18 cellular contexts compared by ENCODE assay signal in genomic region chr1:220326578-220326977, GRCh38. TPM values are rescaled to one million over a fixed set of nuclear protein-coding genes. Genes with fewer than 3 reads are reported as not detected.
DNase-seq lines count a peak whose midpoint lies in the region; FAIRE-seq and TF ChIP-seq lines count a peak whose summit lies in the region.
"Had no signal": no experiment of that assay in that cellular context is flagged by ENCODE, and none has a peak within 500 bp of the region (broad histone marks: within the 10 kb centered on the region; RNA-seq: fewer than 3 reads in every experiment).

No MANE protein-coding gene starts in this region.

- no peak overlapping the region for H3K4me3 Mint-ChIP-seq in astrocyte (ENCODE audit: unreplicated experiment)
- H3K4me3 Mint-ChIP-seq: activated CD4-positive, alpha-beta T cell treated with anti-CD3 and anti-CD28 coated beads for 36 hours; activated naive CD8-positive, alpha-beta T cell treated with anti-CD3 and anti-CD28 coated beads for 36 hours; mesothelial cell of epicardium; T-helper 1 cell treated with Interleukin-12 subunit alpha and Interleukin-12 subunit beta and Interleukin-4 antibody, amounts not matched to agents 30 μg/mL and 1 μg/mL, for 36 hours had no signal

- H3K9me3 Mint-ChIP-seq in astrocyte (ENCODE audit: unreplicated experiment) = no peaks in the 10 kb centered on the region
- H3K9me3 Mint-ChIP-seq: activated naive CD8-positive, alpha-beta T cell treated with anti-CD3 and anti-CD28 coated beads for 36 hours; mesothelial cell of epicardium; T-helper 1 cell treated with Interleukin-12 subunit alpha and Interleukin-12 subunit beta and Interleukin-4 antibody, amounts not matched to agents 30 μg/mL and 1 μg/mL, for 36 hours had no signal

- in situ Hi-C loops in KBM-7 (cut with MboI; ENCODE audit: low pct_unique_long_range_greater_than_20kb, low sequenced_read_pairs) = no loop called here

- H3K9me3 ChIP-seq in astrocyte (ENCODE audit: insufficient read depth, low read depth, low read length) = no peaks in the 10 kb centered on the region

- H3K4me1 Mint-ChIP-seq in astrocyte (ENCODE audit: low read depth, unreplicated experiment) = peaks cover 23% of the 10 kb centered on the region
- H3K4me1 Mint-ChIP-seq: activated CD4-positive, alpha-beta T cell treated with anti-CD3 and anti-CD28 coated beads for 36 hours; activated naive CD8-positive, alpha-beta T cell treated with anti-CD3 and anti-CD28 coated beads for 36 hours; mesothelial cell of epicardium had no signal

- DNase-seq in EH (ENCODE audit: low read depth) = peak; percentile 63
- DNase-seq in HT1080 (ENCODE audit: low read depth) = peak; percentile 67
- DNase-seq in astrocyte (ENCODE audit: low read depth) = peak; percentile 78
- peak; percentile 35 for DNase-seq in kidney tubule cell (ENCODE audit: low spot score)
- DNase-seq in activated effector memory CD4-positive, alpha-beta T cell treated with anti-CD3 and anti-CD28 coated beads, Interleukin-2, amount 50 U/mL, for 16 hours = no peak
- no peak for DNase-seq in stimulated activated naive CD4-positive, alpha-beta T cell (lab: John Stamatoyannopoulos, UW)
- DNase-seq in islet precursor cell = no peak
- DNase-seq in KBM-7 = no peak
- DNase-seq: activated CD4-positive, alpha-beta T cell treated with anti-CD3 and anti-CD28 coated beads for 36 hours; activated naive CD8-positive, alpha-beta T cell treated with anti-CD3 and anti-CD28 coated beads for 36 hours; activated T-cell treated with anti-CD3 and anti-CD28 coated beads for 4 hours; NCI-H1105 treated with DMSO at 0.1 percent for 48 hours; NCI-H2227 treated with DMSO at 0.1 percent for 48 hours; occipital lobe; substantia nigra had no signal

- H3K4me2 ChIP-seq in astrocyte (ENCODE audit: low read length) = no peak overlapping the region

- H3K4me3 ChIP-seq in astrocyte (ENCODE audit: insufficient read depth, low read depth, low read length) = no peak overlapping the region
- H3K4me3 ChIP-seq: coronary artery had no signal

- H3K4me1 ChIP-seq in astrocyte (ENCODE audit: insufficient read depth, low read length) = no peaks in the 10 kb centered on the region

- H3K27me3 ChIP-seq in astrocyte (ENCODE audit: insufficient read depth, low read length) = no peaks in the 10 kb centered on the region

- no peak overlapping the region for H2AFZ ChIP-seq in astrocyte (ENCODE audit: low read depth, low read length)

- no peak for FAIRE-seq in astrocyte (lab: Jason Lieb, UNC)

- no peaks in the 10 kb centered on the region for H3K79me2 ChIP-seq in astrocyte (ENCODE audit: insufficient read depth, low read length)

- TF ChIP-seq CTCF in astrocyte (IDR thresholded peaks at IDR 0.05; ENCODE audit: insufficient read depth, low read depth, low read length) = no peak

- no peaks in the 10 kb centered on the region for H3K36me3 Mint-ChIP-seq in astrocyte (ENCODE audit: low read depth, unreplicated experiment)
- H3K36me3 Mint-ChIP-seq: activated naive CD8-positive, alpha-beta T cell treated with anti-CD3 and anti-CD28 coated beads for 36 hours; mesothelial cell of epicardium had no signal

- H3K27ac ChIP-seq in astrocyte (ENCODE audit: low read depth, low read length) = no peak overlapping the region
- H3K27ac ChIP-seq: coronary artery had no signal

- H3K9ac ChIP-seq in astrocyte (ENCODE audit: low read length) = no peak overlapping the region

- H3K36me3 ChIP-seq in astrocyte (ENCODE audit: insufficient read depth, low read length) = no peaks in the 10 kb centered on the region

- H3K27ac Mint-ChIP-seq in astrocyte (ENCODE audit: unreplicated experiment) = peak overlapping the region; percentile 92
- H3K27ac Mint-ChIP-seq: activated CD4-positive, alpha-beta T cell treated with anti-CD3 and anti-CD28 coated beads for 36 hours; activated naive CD8-positive, alpha-beta T cell treated with anti-CD3 and anti-CD28 coated beads for 36 hours; mesothelial cell of epicardium; T-helper 1 cell treated with Interleukin-12 subunit alpha and Interleukin-12 subunit beta and Interleukin-4 antibody, amounts not matched to agents 30 μg/mL and 1 μg/mL, for 36 hours had no signal

- H4K20me1 ChIP-seq in astrocyte (ENCODE audit: insufficient read depth, low read length) = no peaks in the 10 kb centered on the region

- H3K27me3 Mint-ChIP-seq in astrocyte (ENCODE audit: low read depth, unreplicated experiment) = peaks cover 8% of the 10 kb centered on the region

RNA-seq across cellular contexts. Expression of gene RAB3GAP2, which starts 54.3 kb away (rescaled TPM):
- 16.6 and 17.1 TPM in 2 replicates for total RNA-seq in HT1080 (2014; rRNA removed; shearing (Covaris generic))
- polyA plus RNA-seq in HT1080 (2015; cell fraction: cytosol; rRNA removed) = 13.0 and 17.6 TPM in 2 replicates
- 46.7 and 53.9 TPM in 2 replicates for polyA plus RNA-seq in HT1080 (2015; cell fraction: nucleus; rRNA removed)
- total RNA-seq in astrocyte = 68.1 and 69.6 TPM in 2 replicates

Comparison
In these comparisons a context has a peak if more than half of its experiments do, and no peak if none do; other contexts are left out.
1. DNase-seq: peak in EH (single experiment), HT1080 (single experiment), astrocyte (single experiment) and kidney tubule cell (single experiment); none in activated effector memory CD4-positive, alpha-beta T cell treated with anti-CD3 and anti-CD28 coated beads, Interleukin-2, amount 50 U/mL, for 16 hours (single experiment), stimulated activated naive CD4-positive, alpha-beta T cell (0 of 6), islet precursor cell (single experiment) and KBM-7 (single experiment).